Comparison of ENCODE assay signal across 8 cellular contexts in the genomic region with DNA sequence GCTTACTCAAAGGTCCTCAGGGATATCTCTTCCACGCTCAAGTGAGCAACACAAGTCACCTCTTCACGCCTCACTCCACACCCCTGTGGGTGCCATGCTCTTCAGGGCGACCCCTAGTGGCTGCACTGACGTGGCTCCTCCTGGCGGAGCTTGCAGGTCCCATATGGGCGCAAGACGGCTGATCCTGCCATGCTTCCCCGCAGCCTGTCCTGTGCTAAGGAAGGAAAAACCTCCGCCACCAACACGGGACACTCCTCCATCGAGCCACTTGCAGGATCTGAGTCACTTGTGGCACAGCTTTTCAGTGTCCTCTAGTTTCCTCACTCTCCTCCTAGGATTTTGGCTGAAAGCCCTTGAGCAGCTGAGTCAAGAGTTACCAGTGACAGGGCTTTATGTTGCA.
DNase-seq lines count a peak whose midpoint lies in the region; ATAC-seq and TF ChIP-seq lines count a peak whose summit lies in the region.

No MANE protein-coding gene starts in this region.

- H3K4me1 Mint-ChIP-seq in Caco-2 (ENCODE audit: low read depth, unreplicated experiment) (no peaks in the 10 kb centered on the region), mesothelial cell of epicardium (no peaks in the 10 kb centered on the region)

- no peaks in the 10 kb centered on the region for H3K9me3 ChIP-seq in Caco-2

- BruUV-seq in Caco-2 (replicated peaks; lab: Mats Ljungman, UMichigan) = no TSS peak

- CTCF ChIA-PET in Caco-2 (lab: Charles Lee) = no interaction called here

- DNase-seq in Caco-2 (peak; percentile 53 to 57), mesothelial cell of epicardium (ENCODE audit: low spot score in 2 of 2, unreplicated experiment in 2 of 2) (no peak), NCI-H2029 (lab: John Stamatoyannopoulos, UW) (no peak), NCI-H2227 (lab: John Stamatoyannopoulos, UW; ENCODE audit: unreplicated experiment) (no peak)
- DNase-seq in activated naive CD4-positive, alpha-beta T cell treated with anti-CD3 and anti-CD28 coated beads, Interleukin-2, amount 50 U/mL, for 16 hours = peak; percentile 24

- no peaks in the 10 kb centered on the region for H3K36me3 Mint-ChIP-seq in Caco-2 (ENCODE audit: insufficient read depth, unreplicated experiment)
- peaks cover 4% of the 10 kb centered on the region for H3K36me3 Mint-ChIP-seq in mesothelial cell of epicardium

- H3K27ac Mint-ChIP-seq in Caco-2 (ENCODE audit: unreplicated experiment) (no peak overlapping the region), mesothelial cell of epicardium (no peak overlapping the region)

- H3K4me3 Mint-ChIP-seq in Caco-2 (ENCODE audit: unreplicated experiment) (no peak overlapping the region), mesothelial cell of epicardium (no peak overlapping the region)

- no peaks in the 10 kb centered on the region for H3K36me3 ChIP-seq in Caco-2 (ENCODE audit: control insufficient read depth, insufficient read depth, low read length)

- TF ChIP-seq CTCF in Caco-2 (IDR thresholded peaks at IDR 0.05; ENCODE audit: insufficient read depth in 1 of 2, low read depth in 1 of 2, low read length in 1 of 2, severe bottlenecking in 1 of 2, unreplicated experiment in 1 of 2) (peak; percentile 56 to 64), mesothelial cell of epicardium (IDR thresholded peaks at IDR 0.05; ENCODE audit: unreplicated experiment) (peak; percentile 36)

- H3K4me1 ChIP-seq in Caco-2 = no peaks in the 10 kb centered on the region

- peak; percentile 49 for ATAC-seq in HG02642 (IDR thresholded peaks at IDR 0.05; ENCODE audit: poor library complexity, unreplicated experiment)
- ATAC-seq in HG03095 (IDR thresholded peaks at IDR 0.05; ENCODE audit: unreplicated experiment) = no peak
- ATAC-seq in HG02840 (IDR thresholded peaks at IDR 0.05; ENCODE audit: low FRiP score, unreplicated experiment) = no peak

- no peaks in the 10 kb centered on the region; the same call in 1 of the 2 replicates for H3K27me3 ChIP-seq in Caco-2 (replicated peaks; ENCODE audit: control insufficient read depth, insufficient read depth, low read length)

- H3K27me3 Mint-ChIP-seq in Caco-2 (ENCODE audit: insufficient read depth, unreplicated experiment) (peaks cover 13% of the 10 kb centered on the region), mesothelial cell of epicardium (ENCODE audit: low read depth) (peaks cover 1% of the 10 kb centered on the region)

- intact Hi-C loops in Caco-2 (cut with micrococcal nuclease; ENCODE audit: unreplicated experiment) = loop anchor here (5.0 kb wide), 2 partner anchors 48 to 193 kb away; no protein-coding TSS in a partner anchor

- no peaks in the 10 kb centered on the region for H3K9me3 Mint-ChIP-seq in Caco-2 (ENCODE audit: unreplicated experiment)
- H3K9me3 Mint-ChIP-seq in mesothelial cell of epicardium = peaks cover 7% of the 10 kb centered on the region

- H3K4me3 ChIP-seq in Caco-2 (ENCODE audit: low read depth, low read length) = no peak overlapping the region

- POLR2A ChIA-PET in Caco-2 (lab: Charles Lee) = no interaction called here

Comparison
In these comparisons a context has a peak if more than half of its experiments do, and no peak if none do; other contexts are left out.
1. DNase-seq: peak in Caco-2 (2 of 2) and activated naive CD4-positive, alpha-beta T cell treated with anti-CD3 and anti-CD28 coated beads, Interleukin-2, amount 50 U/mL, for 16 hours (single experiment); none in mesothelial cell of epicardium (0 of 2), NCI-H2029 (single experiment) and NCI-H2227 (single experiment).